Comparison of ENCODE assay signal across 22 cellular contexts in genomic region chr1:26401891-26402290, GRCh38. TPM values are rescaled to one million over a fixed set of nuclear protein-coding genes. Genes with fewer than 3 reads are reported as not detected.
A peak's percentile ranks its signal among the peaks of the same experiment; 100 is the strongest.
DNase-seq lines count a peak whose midpoint lies in the region; ATAC-seq, FAIRE-seq and TF ChIP-seq lines count a peak whose summit lies in the region.
"Had no signal": no experiment of that assay in that cellular context is flagged by ENCODE, and none has a peak within 500 bp of the region (broad histone marks: within the 10 kb centered on the region; RNA-seq: fewer than 3 reads in every experiment).

No MANE protein-coding gene starts in this region.

- dilution Hi-C loops in mammary epithelial cell (cut with HindIII; ENCODE audit: low sequenced_read_pairs), result no loop called here

- TF ChIP-seq RAD21 in H1 (IDR thresholded peaks at IDR 0.05 in 1 of 2, conservative IDR thresholded peaks at IDR 0.05 in 1 of 2; ENCODE audit: low read depth in 2 of 2, low read length in 2 of 2), result no peak

- DNase-seq in mammary epithelial cell (peak; percentile 58), breast epithelium (ENCODE audit: low spot score in 2 of 2) (no peak), RWPE2 (ENCODE audit: low spot score) (no peak), H1 (ENCODE audit: low read depth in 1 of 2, low spot score in 2 of 2) (no peak), neural progenitor cell (ENCODE audit: low spot score) (no peak), lower lobe of right lung (no peak), T-helper 17 cell (no peak)
- DNase-seq: AML-193; Caco-2; CD4-positive, alpha-beta T cell; DND-41; EL had no signal

- H3K4me1 Mint-ChIP-seq in neural progenitor cell (peaks cover 25% of the 10 kb centered on the region), T-helper 17 cell (no peaks in the 10 kb centered on the region)

- no peaks in the 10 kb centered on the region; the same call in 1 of the 2 replicates for H3K23me2 ChIP-seq in H1 (ENCODE audit: low read depth, low read length)

- peaks cover 2% of the 10 kb centered on the region for H3K9me3 Mint-ChIP-seq in neural progenitor cell
- H3K9me3 Mint-ChIP-seq: CD4-positive, alpha-beta T cell had no signal

- peaks cover 32% of the 10 kb centered on the region for H3F3A ChIP-seq in neural progenitor cell (ENCODE audit: low read depth)

- H3K79me1 ChIP-seq in H1 (ENCODE audit: low read depth, low read length), result no peaks in the 10 kb centered on the region

- no peak overlapping the region for H2BK12ac ChIP-seq in H1 (ENCODE audit: low read depth, low read length)

- H3K4me3 Mint-ChIP-seq in neural progenitor cell (peak overlapping the region; percentile 21), T-helper 17 cell (no peak overlapping the region)
- H3K4me3 Mint-ChIP-seq: CD4-positive, alpha-beta T cell had no signal

- no peak for FAIRE-seq in H1 (lab: Jason Lieb, UNC)
- FAIRE-seq: A549, D721Med, GM12878 had no signal

- no peak overlapping the region for H2BK5ac ChIP-seq in H1 (ENCODE audit: low read depth, low read length)

- no peak overlapping the region for H4K91ac ChIP-seq in H1 (replicated peaks; ENCODE audit: insufficient read length, low read length)

- TF ChIP-seq CTCF in mammary epithelial cell (conservative IDR thresholded peaks at IDR 0.05 in 1 of 2, IDR thresholded peaks at IDR 0.05 in 1 of 2; ENCODE audit: extremely low read depth in 1 of 2, insufficient read depth in 1 of 2, low read depth in 1 of 2, low read length in 2 of 2) (no peak), breast epithelium (IDR thresholded peaks at IDR 0.05) (no peak), RWPE2 (IDR thresholded peaks at IDR 0.05; ENCODE audit: poor library complexity, severe bottlenecking) (no peak), H1 (IDR thresholded peaks at IDR 0.05; ENCODE audit: control extremely low read depth in 1 of 3, insufficient read depth in 1 of 3, low read depth in 1 of 3, low read length in 3 of 3) (no peak), neural progenitor cell (IDR thresholded peaks at IDR 0.05) (no peak), lower lobe of right lung (IDR thresholded peaks at IDR 0.05) (no peak)

- no peak overlapping the region for H2AK5ac ChIP-seq in H1 (ENCODE audit: low read depth, low read length)

- H3K79me2 ChIP-seq in mammary epithelial cell (ENCODE audit: insufficient read depth, low read length), result no peaks in the 10 kb centered on the region
- no peaks in the 10 kb centered on the region for H3K79me2 ChIP-seq in H1 (ENCODE audit: control insufficient read depth in 1 of 2, insufficient read depth in 2 of 2, low read length in 2 of 2)
- H3K79me2 ChIP-seq in neural progenitor cell (ENCODE audit: low read depth), result no peaks in the 10 kb centered on the region

- no peak overlapping the region for H3K27ac Mint-ChIP-seq in neural progenitor cell
- no peak overlapping the region for H3K27ac Mint-ChIP-seq in T-helper 17 cell
- H3K27ac Mint-ChIP-seq: CD4-positive, alpha-beta T cell had no signal

- H3K27me3 Mint-ChIP-seq in neural progenitor cell (ENCODE audit: insufficient read depth, low read depth), result peaks cover 12% of the 10 kb centered on the region
- H3K27me3 Mint-ChIP-seq in T-helper 17 cell, result peaks cover 49% of the 10 kb centered on the region

- H3K36me3 ChIP-seq in mammary epithelial cell (ENCODE audit: insufficient read depth, low read length), result no peaks in the 10 kb centered on the region
- H3K36me3 ChIP-seq in breast epithelium, result no peaks in the 10 kb centered on the region
- no peaks in the 10 kb centered on the region for H3K36me3 ChIP-seq in RWPE2 (ENCODE audit: low read depth)
- no peaks in the 10 kb centered on the region for H3K36me3 ChIP-seq in H1 (ENCODE audit: control insufficient read depth in 2 of 4, insufficient read depth in 4 of 4, low read length in 3 of 4)
- H3K36me3 ChIP-seq in neural progenitor cell, result no peaks in the 10 kb centered on the region
- H3K36me3 ChIP-seq in lower lobe of right lung, result no peaks in the 10 kb centered on the region
- H3K36me3 ChIP-seq: HAP-1 had no signal

- H3K18ac ChIP-seq in H1 (ENCODE audit: extremely low read depth, low read length), result no peak overlapping the region

- H2BK20ac ChIP-seq in H1 (ENCODE audit: low read length), result no peak overlapping the region

- POLR2A ChIA-PET in H1 (lab: Charles Lee; ENCODE audit: partially characterized antibody), result interaction anchor here (0.6 to 15.3 kb wide), 3 partner anchors 9 to 424 kb away, joined by 4 to 166 read pairs (median 95); partner anchors contain the start of gene LIN28A

- no peak overlapping the region for H4K5ac ChIP-seq in H1 (ENCODE audit: insufficient read length, low read depth, low read length)

- no peak overlapping the region for H4K8ac ChIP-seq in H1 (ENCODE audit: extremely low read depth, insufficient read depth, low read length)

- no TSS peak for BruUV-seq in mammary epithelial cell (replicated peaks; lab: Mats Ljungman, UMichigan)

- H2BK15ac ChIP-seq in H1 (ENCODE audit: low read length), result no peak overlapping the region

- H3K4me3 ChIP-seq in mammary epithelial cell (replicated peaks in 1 of 3; ENCODE audit: insufficient read depth in 1 of 3, low read depth in 2 of 3, low read length in 3 of 3), result no peak overlapping the region
- H3K4me3 ChIP-seq in breast epithelium, result no peak overlapping the region
- no peak overlapping the region for H3K4me3 ChIP-seq in RWPE2 (ENCODE audit: severe bottlenecking)
- no peak overlapping the region for H3K4me3 ChIP-seq in H1 (ENCODE audit: extremely low read depth in 1 of 4, insufficient read depth in 2 of 4, low read depth in 3 of 4, low read length in 4 of 4)
- H3K4me3 ChIP-seq in neural progenitor cell, result no peak overlapping the region
- H3K4me3 ChIP-seq in lower lobe of right lung, result no peak overlapping the region
- H3K4me3 ChIP-seq: A549, GM12878, HAP-1 had no signal

- H3K4me2 ChIP-seq in mammary epithelial cell (ENCODE audit: insufficient read depth, low read depth, low read length) (peak overlapping the region; percentile 57), H1 (ENCODE audit: insufficient read depth in 1 of 2, low read depth in 2 of 2, low read length in 2 of 2) (no peak overlapping the region), neural progenitor cell (no peak overlapping the region)
- H3K4me2 ChIP-seq: A549 had no signal

- intact Hi-C loops in mammary epithelial cell (cut with micrococcal nuclease) (no loop called here), breast epithelium (cut with DNase I; ENCODE audit: low total_unique reads) (no loop called here), lower lobe of right lung (cut with DNase I) (no loop called here)

- no peak overlapping the region for H3K27ac ChIP-seq in mammary epithelial cell (ENCODE audit: insufficient read depth, low read depth, low read length)
- H3K27ac ChIP-seq in breast epithelium, result no peak overlapping the region
- peak overlapping the region; percentile 2 for H3K27ac ChIP-seq in RWPE2 (ENCODE audit: poor library complexity, severe bottlenecking)
- H3K27ac ChIP-seq in H1 (ENCODE audit: low read depth, low read length), result no peak overlapping the region
- H3K27ac ChIP-seq in neural progenitor cell, result peak overlapping the region; percentile 63
- H3K27ac ChIP-seq in lower lobe of right lung, result no peak overlapping the region
- H3K27ac ChIP-seq: A549, C4-2B had no signal

- H3K9me3 ChIP-seq in mammary epithelial cell (replicated peaks; ENCODE audit: insufficient read depth, low read length), result no peaks in the 10 kb centered on the region
- H3K9me3 ChIP-seq in breast epithelium, result no peaks in the 10 kb centered on the region
- H3K9me3 ChIP-seq in RWPE2 (ENCODE audit: severe bottlenecking), result no peaks in the 10 kb centered on the region
- no peaks in the 10 kb centered on the region for H3K9me3 ChIP-seq in H1 (ENCODE audit: insufficient read depth in 2 of 2, low read depth in 1 of 2, low read length in 1 of 2)
- no peaks in the 10 kb centered on the region for H3K9me3 ChIP-seq in neural progenitor cell (ENCODE audit: low read depth)
- no peaks in the 10 kb centered on the region for H3K9me3 ChIP-seq in lower lobe of right lung
- no peaks in the 10 kb centered on the region for H3K9me3 ChIP-seq in T-helper 17 cell (ENCODE audit: control insufficient read depth, low read length, poor library complexity, severe bottlenecking)
- H3K9me3 ChIP-seq: A549, Caco-2, HAP-1 had no signal

- H3K14ac ChIP-seq in H1 (ENCODE audit: insufficient read length), result no peak overlapping the region

- H2AFZ ChIP-seq in mammary epithelial cell (ENCODE audit: low read depth, low read length) (peak overlapping the region; percentile 70), H1 (ENCODE audit: low read length) (0 out of 2 replicates have a peak overlapping the region, but pooled peaks have one; percentile 44), neural progenitor cell (replicated peaks) (no peak overlapping the region)

- H3K4ac ChIP-seq in H1 (replicated peaks; ENCODE audit: insufficient read length, low read depth, low read length), result no peak overlapping the region

- CTCF ChIA-PET in mammary epithelial cell (lab: Charles Lee; ENCODE audit: low non-redundant PET), result no interaction called here
- CTCF ChIA-PET in H1 (lab: Charles Lee; ENCODE audit: partially characterized antibody), result interaction anchor here (0.8 to 2.1 kb wide), 6 partner anchors 9 to 167 kb away, joined by 3 to 7 read pairs (median 5); partner anchors contain the start of genes CEP85 and LIN28A

- no peak overlapping the region for H3K23ac ChIP-seq in H1 (ENCODE audit: insufficient read length)

- ATAC-seq in RWPE2 (ENCODE audit: low read depth) (peak; percentile 56; the same call in 2 of the 3 replicates), lower lobe of right lung (no peak), T-helper 17 cell (no peak), GM19395 (IDR thresholded peaks at IDR 0.05; ENCODE audit: unreplicated experiment) (no peak)
- ATAC-seq: A549, GM12878 had no signal

- H4K20me1 ChIP-seq in mammary epithelial cell (ENCODE audit: insufficient read depth, low read length) (no peaks in the 10 kb centered on the region), H1 (replicated peaks in 1 of 2; ENCODE audit: control insufficient read depth in 1 of 2, insufficient read depth in 2 of 2, low read length in 2 of 2) (no peaks in the 10 kb centered on the region), neural progenitor cell (ENCODE audit: low read depth) (no peaks in the 10 kb centered on the region)

- no peak overlapping the region for H3K9ac ChIP-seq in mammary epithelial cell (ENCODE audit: insufficient read depth, low read length)
- H3K9ac ChIP-seq in H1 (replicated peaks in 1 of 4; ENCODE audit: extremely low read depth in 1 of 4, low read depth in 3 of 4, low read length in 3 of 4), result no peak overlapping the region
- H3K9ac ChIP-seq in neural progenitor cell, result no peak overlapping the region

- H3K36me3 Mint-ChIP-seq in neural progenitor cell (no peaks in the 10 kb centered on the region), T-helper 17 cell (ENCODE audit: low read depth) (peaks cover 2% of the 10 kb centered on the region)

- no peak overlapping the region for H2BK120ac ChIP-seq in H1 (replicated peaks; ENCODE audit: low read depth, low read length)

- no peak overlapping the region for H3K56ac ChIP-seq in H1 (replicated peaks; ENCODE audit: insufficient read length, low read depth, low read length)

- in situ Hi-C loops in mammary epithelial cell (cut with MboI; ENCODE audit: low sequenced_read_pairs in 2 of 2), result no loop called here

- H3K4me1 ChIP-seq in mammary epithelial cell (ENCODE audit: insufficient read depth, low read length), result peaks cover 15% of the 10 kb centered on the region
- no peaks in the 10 kb centered on the region for H3K4me1 ChIP-seq in breast epithelium
- peaks cover 27% of the 10 kb centered on the region for H3K4me1 ChIP-seq in RWPE2 (ENCODE audit: insufficient read depth, poor library complexity, severe bottlenecking)
- no peaks in the 10 kb centered on the region for H3K4me1 ChIP-seq in H1 (replicated peaks in 1 of 4; ENCODE audit: control insufficient read depth in 3 of 4, insufficient read depth in 4 of 4, low read length in 3 of 4)
- H3K4me1 ChIP-seq in neural progenitor cell, result peaks cover 19% of the 10 kb centered on the region
- H3K4me1 ChIP-seq in lower lobe of right lung, result no peaks in the 10 kb centered on the region
- H3K4me1 ChIP-seq: Caco-2, HAP-1 had no signal

- H3K27me3 ChIP-seq in mammary epithelial cell (ENCODE audit: insufficient read depth, low read length) (no peaks in the 10 kb centered on the region), breast epithelium (peaks cover 0 to 9% of the 10 kb centered on the region in 2 donors), RWPE2 (ENCODE audit: insufficient read depth, poor library complexity, severe bottlenecking) (no peaks in the 10 kb centered on the region), H1 (replicated peaks in 1 of 4; ENCODE audit: control insufficient read depth in 3 of 4, extremely low read depth in 1 of 4, insufficient read depth in 3 of 4, low read length in 3 of 4) (no peaks in the 10 kb centered on the region), neural progenitor cell (no peaks in the 10 kb centered on the region), lower lobe of right lung (ENCODE audit: low read depth) (peaks cover 6% of the 10 kb centered on the region)

- WGBS in mammary epithelial cell (ENCODE audit: low coverage, missing lambda C conversion rate), result 37% methylated on average over 3 of the region's 3 CpGs
- 91% methylated on average over 3 of the region's 3 CpGs; no CpG with 5 or more reads in 1 of the 2 experiments for WGBS in H1 (ENCODE audit: extremely low coverage in 1 of 2, insufficient coverage in 1 of 2, insufficient read length in 1 of 2, insufficient replicate concordance in 2 of 2, low coverage in 1 of 2, low lambda C conversion rate in 2 of 2, missing lambda C conversion rate in 1 of 2), 2 experiments

- TF ChIP-seq EP300 in H1 (IDR thresholded peaks at IDR 0.05; ENCODE audit: borderline replicate concordance in 1 of 2, low read depth in 2 of 2, low read length in 2 of 2), result no peak

- TF ChIP-seq POLR2A in breast epithelium (IDR thresholded peaks at IDR 0.05) (no peak), H1 (IDR thresholded peaks at IDR 0.05; ENCODE audit: control extremely low read depth in 1 of 2, low read depth in 2 of 2, low read length in 2 of 2) (no peak)

RNA-seq across cellular contexts. Expression of gene LIN28A, which starts 8.7 kb away (rescaled TPM):
- total RNA-seq in mammary epithelial cell, result not detected
- 0.02 TPM for polyA plus RNA-seq in mammary epithelial cell
- polyA minus RNA-seq in mammary epithelial cell, result not detected
- not detected for total RNA-seq in breast epithelium
- 1,467 and 1,486 TPM in 2 replicates for total RNA-seq in H1 (2021; fragmentation: NEBNext Ultra II Directional; extraction: Animal tissue kit (Norgen Biotek cat#: 25700))
- 313 and 403 TPM in 2 replicates for polyA plus RNA-seq in H1 (2011; rRNA removed)
- 514 TPM for polyA plus RNA-seq in H1 (2011; cell fraction: cytosol; rRNA removed)
- 204 TPM for polyA plus RNA-seq in H1 (2011; cell fraction: nucleus; rRNA removed)
- polyA plus RNA-seq in H1 (2012, experiment 1 of 2), result 820 to 1,133 TPM (median 823 TPM) in 4 replicates
- polyA plus RNA-seq in H1 (2012, experiment 2 of 2), result 884 TPM
- polyA plus RNA-seq in H1 (2013, experiment 1 of 2), result 655 TPM
- 668 TPM for polyA plus RNA-seq in H1 (2013, experiment 2 of 2)
- 998 and 1,147 TPM in 2 replicates for polyA minus RNA-seq in H1 (2011; rRNA and poly(A)+ RNA removed)
- polyA minus RNA-seq in H1 (2011; cell fraction: cytosol; rRNA and poly(A)+ RNA removed), result 878 TPM
- polyA minus RNA-seq in H1 (2011; cell fraction: nucleus; rRNA and poly(A)+ RNA removed), result 369 TPM
- 1,311 and 1,384 TPM in 2 replicates for total RNA-seq in neural progenitor cell (ENCODE audit: low replicate concordance)
- not detected for total RNA-seq in lower lobe of right lung
- not detected for total RNA-seq in T-helper 17 cell
- total RNA-seq: CD4-positive, alpha-beta T cell; H4; HT-29 had no signal
- polyA plus RNA-seq: BJ had no signal

RNA-seq across cellular contexts. Expression of gene ZNF683, which starts 29.3 kb away (rescaled TPM):
- total RNA-seq in mammary epithelial cell, result not detected
- polyA plus RNA-seq in mammary epithelial cell, result not detected
- not detected for polyA minus RNA-seq in mammary epithelial cell
- total RNA-seq in breast epithelium, result under 1 TPM in 2 of 3 donors, not detected in 1; 0.48 to 0.59 TPM
- total RNA-seq in H1 (2021; fragmentation: NEBNext Ultra II Directional; extraction: Animal tissue kit (Norgen Biotek cat#: 25700)), result not detected in 2 replicates
- not detected in 2 replicates for polyA plus RNA-seq in H1 (2011; rRNA removed)
- polyA plus RNA-seq in H1 (2011; cell fraction: cytosol; rRNA removed), result not detected
- not detected for polyA plus RNA-seq in H1 (2011; cell fraction: nucleus; rRNA removed)
- polyA plus RNA-seq in H1 (2012, experiment 1 of 2), result not detected in 4 replicates
- polyA plus RNA-seq in H1 (2012, experiment 2 of 2), result not detected
- polyA plus RNA-seq in H1 (2013, experiment 1 of 2), result not detected
- polyA plus RNA-seq in H1 (2013, experiment 2 of 2), result not detected
- not detected in 2 replicates for polyA minus RNA-seq in H1 (2011; rRNA and poly(A)+ RNA removed)
- not detected for polyA minus RNA-seq in H1 (2011; cell fraction: cytosol; rRNA and poly(A)+ RNA removed)
- polyA minus RNA-seq in H1 (2011; cell fraction: nucleus; rRNA and poly(A)+ RNA removed), result not detected
- total RNA-seq in neural progenitor cell (ENCODE audit: low replicate concordance), result not detected in 2 replicates
- 1.2 TPM for total RNA-seq in lower lobe of right lung
- not detected for total RNA-seq in T-helper 17 cell
- total RNA-seq: Caco-2, G401, GM12878, H4, HT-29 had no signal
- polyA plus RNA-seq: A549, BJ, GM12878 had no signal

RNA-seq across cellular contexts. Expression of gene DHDDS, which starts 30.2 kb away (rescaled TPM):
- 10 to 100 TPM; 54.3 to 56.7 TPM for total RNA-seq in mammary epithelial cell
- 47.4 TPM for polyA plus RNA-seq in mammary epithelial cell
- polyA minus RNA-seq in mammary epithelial cell, result 36.8 TPM
- 10 to 100 TPM; 37.0 to 85.9 (median 42.9) TPM for total RNA-seq in breast epithelium
- 44.6 and 48.0 TPM in 2 replicates for total RNA-seq in H1 (2021; fragmentation: NEBNext Ultra II Directional; extraction: Animal tissue kit (Norgen Biotek cat#: 25700))
- polyA plus RNA-seq in H1 (2011; rRNA removed), result 28.3 and 30.1 TPM in 2 replicates
- polyA plus RNA-seq in H1 (2011; cell fraction: cytosol; rRNA removed), result 43.4 TPM
- polyA plus RNA-seq in H1 (2011; cell fraction: nucleus; rRNA removed), result 34.7 TPM
- polyA plus RNA-seq in H1 (2012, experiment 1 of 2), result 42.6 to 51.6 TPM (median 44.8 TPM) in 4 replicates
- 37.7 TPM for polyA plus RNA-seq in H1 (2012, experiment 2 of 2)
- 24.3 TPM for polyA plus RNA-seq in H1 (2013, experiment 1 of 2)
- polyA plus RNA-seq in H1 (2013, experiment 2 of 2), result 21.4 TPM
- 56.8 TPM in 2 replicates for polyA minus RNA-seq in H1 (2011; rRNA and poly(A)+ RNA removed)
- polyA minus RNA-seq in H1 (2011; cell fraction: cytosol; rRNA and poly(A)+ RNA removed), result 23.6 TPM
- 56.6 TPM for polyA minus RNA-seq in H1 (2011; cell fraction: nucleus; rRNA and poly(A)+ RNA removed)
- total RNA-seq in neural progenitor cell (ENCODE audit: low replicate concordance), result 30.5 and 43.0 TPM in 2 replicates
- 37.2 TPM for total RNA-seq in lower lobe of right lung
- total RNA-seq in T-helper 17 cell, result 10 to 100 TPM; 32.4 to 38.8 TPM

RNA-seq across cellular contexts. Expression of gene CRYBG2, which starts 48.0 kb away (rescaled TPM):
- total RNA-seq in mammary epithelial cell, result 10 to 100 TPM in 1 of 2 donors, 1 to 10 TPM in 1; 2.2 to 11.0 TPM
- polyA plus RNA-seq in mammary epithelial cell, result 4.5 TPM
- polyA minus RNA-seq in mammary epithelial cell, result 26.9 TPM
- under 1 TPM in 1 of 3 donors, not detected in 2; 0.66 TPM for total RNA-seq in breast epithelium
- 17.0 and 22.2 TPM in 2 replicates for total RNA-seq in H1 (2021; fragmentation: NEBNext Ultra II Directional; extraction: Animal tissue kit (Norgen Biotek cat#: 25700))
- 14.2 and 22.1 TPM in 2 replicates for polyA plus RNA-seq in H1 (2011; rRNA removed)
- 16.1 TPM for polyA plus RNA-seq in H1 (2011; cell fraction: cytosol; rRNA removed)
- 35.5 TPM for polyA plus RNA-seq in H1 (2011; cell fraction: nucleus; rRNA removed)
- polyA plus RNA-seq in H1 (2012, experiment 1 of 2), result 11.8 to 18.8 TPM (median 17.2 TPM) in 4 replicates
- 11.2 TPM for polyA plus RNA-seq in H1 (2012, experiment 2 of 2)
- 7.4 TPM for polyA plus RNA-seq in H1 (2013, experiment 1 of 2)
- 7.6 TPM for polyA plus RNA-seq in H1 (2013, experiment 2 of 2)
- polyA minus RNA-seq in H1 (2011; rRNA and poly(A)+ RNA removed), result 6.0 and 7.1 TPM in 2 replicates
- polyA minus RNA-seq in H1 (2011; cell fraction: cytosol; rRNA and poly(A)+ RNA removed), result 11.9 TPM
- polyA minus RNA-seq in H1 (2011; cell fraction: nucleus; rRNA and poly(A)+ RNA removed), result 11.7 TPM
- total RNA-seq in neural progenitor cell (ENCODE audit: low replicate concordance), result 3.0 and 6.5 TPM in 2 replicates
- 2.1 TPM for total RNA-seq in lower lobe of right lung
- 1 to 10 TPM; 1.2 to 2.9 TPM for total RNA-seq in T-helper 17 cell
- total RNA-seq: H4 had no signal

Comparison
In these comparisons a context has a peak if more than half of its experiments do, and no peak if none do; other contexts are left out.
1. H3K27ac ChIP-seq: peak in RWPE2 (single experiment) and neural progenitor cell (single experiment); none in mammary epithelial cell (single experiment), breast epithelium (0 of 2), H1 (single experiment) and lower lobe of right lung (single experiment).
2. RNA of gene LIN28A, which starts 8.7 kb away (total RNA-seq): 1,467 to 1,486 TPM in H1 and 1,311 to 1,384 TPM in neural progenitor cell; not detected in mammary epithelial cell, not detected in breast epithelium, not detected in lower lobe of right lung (single experiment) and not detected in T-helper 17 cell; every median in the first group is over 1,000 times any median in the second.